ENCODE assay signal across 22 cellular contexts in genomic region chr14:94532462-94532861, GRCh38. TPM values are rescaled to one million over a fixed set of nuclear protein-coding genes. Genes with fewer than 3 reads are reported as not detected.
DNase-seq lines count a peak whose midpoint lies in the region; ATAC-seq and TF ChIP-seq lines count a peak whose summit lies in the region.
"Had no signal": no experiment of that assay in that cellular context is flagged by ENCODE, and none has a peak within 500 bp of the region (broad histone marks: within the 10 kb centered on the region; RNA-seq: fewer than 3 reads in every experiment).

No MANE protein-coding gene starts in this region.

- TF ChIP-seq CTCF in DOHH2 (IDR thresholded peaks at IDR 0.05; ENCODE audit: low read depth, low read length, poor library complexity, severe bottlenecking), result no peak
- no peak for TF ChIP-seq CTCF in VCaP (conservative IDR thresholded peaks at IDR 0.05)
- TF ChIP-seq CTCF in upper lobe of left lung (IDR thresholded peaks at IDR 0.05), result no peak

- H3K4me1 ChIP-seq in DOHH2 (ENCODE audit: control insufficient read depth, low read length) (peaks cover 62% of the 10 kb centered on the region), upper lobe of left lung (no peaks in the 10 kb centered on the region)
- H3K4me1 ChIP-seq: right atrium auricular region, upper lobe of right lung had no signal

- no peak for TF ChIP-seq EP300 in upper lobe of left lung (IDR thresholded peaks at IDR 0.05)

- H3K36me3 ChIP-seq in DOHH2 (ENCODE audit: control insufficient read depth, low read length) (0 out of 2 replicates have a peak, but pooled peaks cover 2% of the 10 kb centered on the region), upper lobe of left lung (no peaks in the 10 kb centered on the region)
- H3K36me3 ChIP-seq: right atrium auricular region, upper lobe of right lung had no signal

- WGBS in upper lobe of left lung, 2 donors, result 43 to 49% methylated on average over 2 of the region's 2 CpGs

- peaks cover 8% of the 10 kb centered on the region for H3F3A ChIP-seq in DOHH2 (ENCODE audit: control insufficient read depth, insufficient read depth)

- TF ChIP-seq POLR2A in upper lobe of left lung (IDR thresholded peaks at IDR 0.05), result no peak

- no peaks in the 10 kb centered on the region for H3K79me2 ChIP-seq in DOHH2 (ENCODE audit: control insufficient read depth, low read length)

- H3K9me2 ChIP-seq in DOHH2 (replicated peaks; ENCODE audit: control insufficient read depth, low read length), result no peaks in the 10 kb centered on the region

- H3K27me3 ChIP-seq in DOHH2 (ENCODE audit: control insufficient read depth, low read length) (no peaks in the 10 kb centered on the region), upper lobe of left lung (no peaks in the 10 kb centered on the region)
- H3K27me3 ChIP-seq: right atrium auricular region had no signal

- no peaks in the 10 kb centered on the region for H4K20me1 ChIP-seq in DOHH2 (ENCODE audit: control insufficient read depth, insufficient read depth, low read depth, low read length)

- peak overlapping the region; percentile 63 for H3K4me2 ChIP-seq in DOHH2 (ENCODE audit: low read length)

- H3K4me3 ChIP-seq in DOHH2 (ENCODE audit: low read length) (peak overlapping the region; percentile 36), upper lobe of left lung (no peak overlapping the region)
- H3K4me3 ChIP-seq: right atrium auricular region, upper lobe of right lung had no signal

- peaks cover 6% of the 10 kb centered on the region for H3K9me3 ChIP-seq in DOHH2 (ENCODE audit: control insufficient read depth, insufficient read depth, low read length)
- H3K9me3 ChIP-seq in upper lobe of left lung, result no peaks in the 10 kb centered on the region
- H3K9me3 ChIP-seq: right atrium auricular region, upper lobe of right lung had no signal

- H3K27ac ChIP-seq in DOHH2 (ENCODE audit: low read depth, low read length) (peak overlapping the region; percentile 73), VCaP (peak overlapping the region; percentile 85), upper lobe of left lung (no peak overlapping the region)
- H3K27ac ChIP-seq: epithelial cell of prostate, right atrium auricular region, upper lobe of right lung had no signal

- peak; percentile 28 for DNase-seq in iris pigment epithelial cell (ENCODE audit: low read depth)
- no peak for DNase-seq in activated T-cell treated with anti-CD3 and anti-CD28 coated beads, Interleukin-2, amount 50 U/mL, for 1 hour
- no peak for DNase-seq in SHP77 treated with DMSO at 0.1 percent for 48 hours (lab: John Stamatoyannopoulos, UW)
- no peak for DNase-seq in upper lobe of left lung
- no peak for DNase-seq in NCI-H345 (lab: John Stamatoyannopoulos, UW)
- DNase-seq: activated CD4-positive, alpha-beta T cell treated with anti-CD3 and anti-CD28 coated beads, Interleukin-2, amount 50 U/mL, for 48 hours; activated naive CD4-positive, alpha-beta T cell treated with anti-CD3 and anti-CD28 coated beads, Interleukin-2, amount 10 ng/mL, durations not matched to agents 7 days and 5 days; dermis blood vessel endothelial cell; DMS79 treated with DMSO at 0.1 percent for 48 hours; NCI-H2081; NCI-H524; SHP77; stimulated activated naive CD4-positive, alpha-beta T cell treated with Interleukin-2 at 50 U/mL for 16 hours; upper lobe of right lung had no signal

- ATAC-seq in GM21723 (IDR thresholded peaks at IDR 0.05; ENCODE audit: unreplicated experiment), result peak; percentile 60
- ATAC-seq in upper lobe of left lung (ENCODE audit: low FRiP score in 2 of 2), result no peak
- ATAC-seq: upper lobe of right lung had no signal

RNA-seq across cellular contexts. Expression of gene SERPINA12, which starts 23.2 kb away (rescaled TPM):
- not detected for total RNA-seq in upper lobe of left lung
- total RNA-seq: dermis blood vessel endothelial cell; glomerular endothelial cell; liver; right atrium auricular region; T-helper 1 cell treated with Interleukin-12 subunit alpha and Interleukin-12 subunit beta and Interleukin-4 antibody, amounts not matched to agents 30 ng/mL and 1 ng/mL, for 36 hours; upper lobe of right lung had no signal

RNA-seq across cellular contexts. Expression of gene SERPINA4, which starts 28.8 kb away (rescaled TPM):
- under 1 TPM in 1 of 6 donors, not detected in 5; 0.13 TPM for total RNA-seq in upper lobe of left lung
- total RNA-seq: dermis blood vessel endothelial cell; glomerular endothelial cell; right atrium auricular region; T-helper 1 cell treated with Interleukin-12 subunit alpha and Interleukin-12 subunit beta and Interleukin-4 antibody, amounts not matched to agents 30 ng/mL and 1 ng/mL, for 36 hours; upper lobe of right lung had no signal

RNA-seq across cellular contexts. Expression of gene SERPINA5, which starts 48.8 kb away (rescaled TPM):
- 1 to 10 TPM in 3 of 6 donors, not detected in 3; 1.2 to 2.5 (median 1.5) TPM for total RNA-seq in upper lobe of left lung
- total RNA-seq: T-helper 1 cell treated with Interleukin-12 subunit alpha and Interleukin-12 subunit beta and Interleukin-4 antibody, amounts not matched to agents 30 ng/mL and 1 ng/mL, for 36 hours had no signal

RNA-seq across cellular contexts. Expression of gene SERPINA9, which starts 56.5 kb away (rescaled TPM):
- total RNA-seq in upper lobe of left lung, result under 1 TPM in 1 of 6 donors, not detected in 5; 0.14 TPM
- total RNA-seq: dermis blood vessel endothelial cell; glomerular endothelial cell; liver; right atrium auricular region; T-helper 1 cell treated with Interleukin-12 subunit alpha and Interleukin-12 subunit beta and Interleukin-4 antibody, amounts not matched to agents 30 ng/mL and 1 ng/mL, for 36 hours; upper lobe of right lung had no signal

Comparison
In these comparisons a context has a peak if more than half of its experiments do, and no peak if none do; other contexts are left out.
1. H3K27ac ChIP-seq: peak in DOHH2 (single experiment) and VCaP (single experiment); none in upper lobe of left lung (0 of 4).